ENCODE assay signal across 1 cellular context in genomic region chr1:234684854-234685253, GRCh38.
TF ChIP-seq lines count a peak whose summit lies in the region.

No MANE protein-coding gene starts in this region.

TF ChIP-seq in HepG2, 621 proteins besides CTCF, POLR2A, EP300 and RAD21 (continued from another document):
- TF ChIP-seq ZNF710 (CRISPR knock-in tag; IDR thresholded peaks at IDR 0.05; ENCODE audit: borderline replicate concordance) (no peak), ATF6 (CRISPR knock-in tag; conservative IDR thresholded peaks at IDR 0.05) (no peak), ZBTB46 (CRISPR knock-in tag; IDR thresholded peaks at IDR 0.05; ENCODE audit: borderline replicate concordance) (no peak), EZH2 (conservative IDR thresholded peaks at IDR 0.05; ENCODE audit: low read depth, low read length) (no peak), CEBPG (CRISPR knock-in tag; IDR thresholded peaks at IDR 0.05) (peak; percentile 62), ZNF230 (CRISPR knock-in tag; IDR thresholded peaks at IDR 0.05) (no peak), ZNF543 (CRISPR knock-in tag; IDR thresholded peaks at IDR 0.05) (no peak), MAFG (CRISPR knock-in tag; IDR thresholded peaks at IDR 0.05) (no peak), NFE2L2 (IDR thresholded peaks at IDR 0.05; ENCODE audit: low read length) (no peak), ZBTB8A (CRISPR knock-in tag; IDR thresholded peaks at IDR 0.05; ENCODE audit: borderline replicate concordance, low read depth) (no peak), ZBTB38 (CRISPR knock-in tag; IDR thresholded peaks at IDR 0.05) (no peak), NCOA2 (CRISPR knock-in tag; IDR thresholded peaks at IDR 0.05) (no peak), PRDM10 (CRISPR knock-in tag; IDR thresholded peaks at IDR 0.05; ENCODE audit: low read depth) (no peak), ATF4 (CRISPR knock-in tag; IDR thresholded peaks at IDR 0.05) (peak in 1 of 2 experiments; percentile 63; a peak in 1 of 4 replicates), CEBPB (IDR thresholded peaks at IDR 0.05; ENCODE audit: borderline replicate concordance, low read depth, low read length) (peak; percentile 44; the same call in 1 of the 2 replicates), BATF2 (CRISPR knock-in tag; IDR thresholded peaks at IDR 0.05) (no peak), ZNF839 (CRISPR knock-in tag; IDR thresholded peaks at IDR 0.05; ENCODE audit: borderline replicate concordance) (no peak), ZMYM2 (CRISPR knock-in tag; IDR thresholded peaks at IDR 0.05) (no peak)
